1 cellular context compared by ENCODE assay signal in genomic region chr4:162634390-162634789, GRCh38.
TF ChIP-seq lines count a peak whose summit lies in the region.

No MANE protein-coding gene starts in this region.

TF ChIP-seq in GM23338, 12 proteins besides CTCF, POLR2A, EP300 and RAD21 (continued from another document):
- TF ChIP-seq ZNF462 (CRISPR knock-in tag; IDR thresholded peaks at IDR 0.05) = no peak
- no peak for TF ChIP-seq JUNB (IDR thresholded peaks at IDR 0.05; ENCODE audit: unreplicated experiment)
- TF ChIP-seq CREB1 (CRISPR knock-in tag; IDR thresholded peaks at IDR 0.05; ENCODE audit: low read depth) = no peak
- TF ChIP-seq STAT1 (IDR thresholded peaks at IDR 0.05; ENCODE audit: unreplicated experiment) = no peak
- TF ChIP-seq NANOG (IDR thresholded peaks at IDR 0.05; ENCODE audit: borderline replicate concordance) = no peak
